Comparison of ENCODE assay signal across 5 cellular contexts in the genomic region with DNA sequence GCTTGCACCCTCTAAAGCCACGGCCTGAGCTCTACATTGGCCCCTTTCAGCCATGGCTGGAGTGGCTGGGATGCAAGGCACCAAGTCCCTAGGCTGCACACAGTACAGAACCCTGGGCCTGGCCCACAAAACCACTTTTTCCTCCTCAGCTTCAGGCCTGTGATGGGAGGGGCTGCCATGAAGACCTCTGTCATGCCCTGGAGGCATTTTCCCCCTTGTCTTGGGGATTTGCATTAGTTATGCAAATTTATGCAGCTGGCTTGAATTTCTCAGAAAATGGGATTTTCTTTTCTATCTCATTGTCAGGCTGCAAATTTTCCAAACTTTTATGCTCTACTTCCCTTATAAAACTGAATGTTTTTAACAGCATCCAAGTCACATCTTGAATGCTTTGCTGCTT. TPM values are rescaled to one million over a fixed set of nuclear protein-coding genes. Genes with fewer than 3 reads are reported as not detected.
DNase-seq lines count a peak whose midpoint lies in the region; ATAC-seq, FAIRE-seq and TF ChIP-seq lines count a peak whose summit lies in the region.
"Not testable (repeated sequence)": the region's sequence is repeated elsewhere in the genome, so short reads cannot be mapped to it uniquely, and the experiment has no call there.

No MANE protein-coding gene starts in this region.

- not testable (repeated sequence) for H3K4me2 ChIP-seq in GM23338; H1 (ENCODE audit: insufficient read depth in 1 of 2, low read depth in 2 of 2, low read length in 2 of 2); mesendoderm (ENCODE audit: low read length)

- not testable (repeated sequence) for H3K27me3 ChIP-seq in GM23338 (ENCODE audit: insufficient read depth); HAP-1 (ENCODE audit: low read depth); H1 (replicated peaks in 1 of 4; ENCODE audit: control insufficient read depth in 3 of 4, extremely low read depth in 1 of 4, insufficient read depth in 3 of 4, low read length in 3 of 4); mesendoderm (ENCODE audit: insufficient read depth, low read length, poor library complexity)

- not testable (repeated sequence) for H2BK20ac ChIP-seq in H1 (ENCODE audit: low read length)

- not testable (repeated sequence) for H3K4me1 ChIP-seq in GM23338 (ENCODE audit: insufficient read depth); HAP-1; H1 (replicated peaks in 1 of 4; ENCODE audit: control insufficient read depth in 3 of 4, insufficient read depth in 4 of 4, low read length in 3 of 4); mesendoderm (ENCODE audit: control insufficient read depth, low read depth, low read length)

- H4K20me1 ChIP-seq in GM23338 (replicated peaks; ENCODE audit: insufficient read depth); H1 (replicated peaks in 1 of 2; ENCODE audit: control insufficient read depth in 1 of 2, insufficient read depth in 2 of 2, low read length in 2 of 2): not testable (repeated sequence)

- H3K27ac ChIP-seq in GM23338 (ENCODE audit: low read depth); H1 (ENCODE audit: low read depth, low read length); mesendoderm (ENCODE audit: low read depth, low read length): not testable (repeated sequence)

- not testable (repeated sequence) for H2BK12ac ChIP-seq in H1 (ENCODE audit: low read depth, low read length)

- H3K18ac ChIP-seq in H1 (ENCODE audit: extremely low read depth, low read length); mesendoderm (ENCODE audit: low read length): not testable (repeated sequence)

- peak; percentile 81 for FAIRE-seq in H1 (lab: Jason Lieb, UNC)

- H3K9ac ChIP-seq in H1 (replicated peaks in 1 of 4; ENCODE audit: extremely low read depth in 1 of 4, low read depth in 3 of 4, low read length in 3 of 4); mesendoderm (ENCODE audit: low read length): not testable (repeated sequence)

- H4K5ac ChIP-seq in H1 (ENCODE audit: insufficient read length, low read depth, low read length); mesendoderm (ENCODE audit: low read length): not testable (repeated sequence)

- peak; percentile 27 for DNase-seq in GM23338 (ENCODE audit: low spot score)
- DNase-seq in HAP-1 (ENCODE audit: low spot score in 2 of 2) = peak; percentile 37 to 77
- DNase-seq in WTC11 (ENCODE audit: low spot score) = peak; percentile 10
- not testable (repeated sequence) for DNase-seq in H1 (ENCODE audit: low read depth in 1 of 2, low spot score in 2 of 2)
- peak; percentile 50 for DNase-seq in mesendoderm

- POLR2A ChIA-PET in WTC11 (lab: Charles Lee); H1 (lab: Charles Lee; ENCODE audit: partially characterized antibody): not testable (repeated sequence)

- H3K27ac Mint-ChIP-seq in GM23338, WTC11: not testable (repeated sequence)

- not testable (repeated sequence) for H3F3A ChIP-seq in GM23338 (replicated peaks; ENCODE audit: low read depth)

- not testable (repeated sequence) for H3K56ac ChIP-seq in H1 (replicated peaks; ENCODE audit: insufficient read length, low read depth, low read length); mesendoderm (ENCODE audit: low read length)

- H3K9me2 ChIP-seq in GM23338 (ENCODE audit: insufficient read depth) = not testable (repeated sequence)

- not testable (repeated sequence) for H3K27me3 Mint-ChIP-seq in GM23338 (ENCODE audit: insufficient read depth, low read depth, poor library complexity); WTC11 (ENCODE audit: low read depth)

- not testable (repeated sequence) for TF ChIP-seq CTCF in GM23338 (conservative IDR thresholded peaks at IDR 0.05; ENCODE audit: low read depth in 2 of 2); WTC11 (IDR thresholded peaks at IDR 0.05); H1 (IDR thresholded peaks at IDR 0.05; ENCODE audit: control extremely low read depth in 1 of 3, insufficient read depth in 1 of 3, low read depth in 1 of 3, low read length in 3 of 3)

- TF ChIP-seq POLR2A in H1 (IDR thresholded peaks at IDR 0.05; ENCODE audit: control extremely low read depth in 1 of 2, low read depth in 2 of 2, low read length in 2 of 2) = not testable (repeated sequence)

- H2AFZ ChIP-seq in GM23338; H1 (ENCODE audit: low read length): not testable (repeated sequence)

- H2BK5ac ChIP-seq in H1 (ENCODE audit: low read depth, low read length); mesendoderm (ENCODE audit: low read length): not testable (repeated sequence)

- H3K9me3 ChIP-seq in HAP-1; H1 (ENCODE audit: insufficient read depth in 2 of 2, low read depth in 1 of 2, low read length in 1 of 2): not testable (repeated sequence)

- ATAC-seq in GM23338, WTC11: not testable (repeated sequence)

- not testable (repeated sequence) for H3K23me2 ChIP-seq in H1 (ENCODE audit: low read depth, low read length)

- not testable (repeated sequence) for H3K9me3 Mint-ChIP-seq in GM23338
- peaks cover 13% of the 10 kb centered on the region for H3K9me3 Mint-ChIP-seq in WTC11

- H3K36me3 Mint-ChIP-seq in GM23338 (ENCODE audit: low read depth); WTC11: not testable (repeated sequence)

- not testable (repeated sequence) for H3K4me1 Mint-ChIP-seq in GM23338, WTC11

- not testable (repeated sequence) for H3K4me3 Mint-ChIP-seq in GM23338, WTC11

- 100% methylated on average over 1 of the region's 1 CpG; no CpG with 5 or more reads in 1 of the 2 experiments for WGBS in H1 (ENCODE audit: extremely low coverage in 1 of 2, insufficient coverage in 1 of 2, insufficient read length in 1 of 2, insufficient replicate concordance in 2 of 2, low coverage in 1 of 2, low lambda C conversion rate in 2 of 2, missing lambda C conversion rate in 1 of 2), 2 experiments
- no CpG with 5 or more reads among the region's 1 CpG for WGBS in mesendoderm (ENCODE audit: extremely low coverage, insufficient coverage, low lambda C conversion rate)

- not testable (repeated sequence) for H3K4ac ChIP-seq in H1 (replicated peaks; ENCODE audit: insufficient read length, low read depth, low read length); mesendoderm (ENCODE audit: low read depth, low read length)

- H2AK5ac ChIP-seq in H1 (ENCODE audit: low read depth, low read length); mesendoderm (ENCODE audit: low read length): not testable (repeated sequence)

- not testable (repeated sequence) for H4K91ac ChIP-seq in H1 (replicated peaks; ENCODE audit: insufficient read length, low read length)

- H3K36me3 ChIP-seq in GM23338 (ENCODE audit: insufficient read depth); HAP-1 (replicated peaks); H1 (ENCODE audit: control insufficient read depth in 2 of 4, insufficient read depth in 4 of 4, low read length in 3 of 4); mesendoderm (ENCODE audit: control insufficient read depth, insufficient read depth, low read length): not testable (repeated sequence)

- CTCF ChIA-PET in WTC11 (lab: Charles Lee); H1 (lab: Charles Lee; ENCODE audit: partially characterized antibody): not testable (repeated sequence)

- in situ Hi-C loops in HAP-1 (cut with MboI; ENCODE audit: low sequenced_read_pairs) = loop anchor here (5.0 to 25.0 kb wide), 3 partner anchors 377 to 807 kb away; partner anchors contain the start of gene ELF4

- H3K79me2 ChIP-seq in GM23338 (replicated peaks; ENCODE audit: insufficient read depth); H1 (ENCODE audit: control insufficient read depth in 1 of 2, insufficient read depth in 2 of 2, low read length in 2 of 2); mesendoderm (ENCODE audit: control insufficient read depth, insufficient read depth, low read length): not testable (repeated sequence)

- not testable (repeated sequence) for H3K4me3 ChIP-seq in GM23338; HAP-1; H1 (ENCODE audit: extremely low read depth in 1 of 4, insufficient read depth in 2 of 4, low read depth in 3 of 4, low read length in 4 of 4); mesendoderm (ENCODE audit: low read length)

- not testable (repeated sequence) for H4K8ac ChIP-seq in H1 (ENCODE audit: extremely low read depth, insufficient read depth, low read length); mesendoderm (ENCODE audit: low read depth, low read length)

- H2BK15ac ChIP-seq in H1 (ENCODE audit: low read length); mesendoderm (replicated peaks; ENCODE audit: low read depth): not testable (repeated sequence)

- H3K14ac ChIP-seq in H1 (ENCODE audit: insufficient read length) = not testable (repeated sequence)

- not testable (repeated sequence) for TF ChIP-seq EP300 in H1 (IDR thresholded peaks at IDR 0.05; ENCODE audit: borderline replicate concordance in 1 of 2, low read depth in 2 of 2, low read length in 2 of 2)

- H3K79me1 ChIP-seq in H1 (ENCODE audit: low read depth, low read length); mesendoderm (ENCODE audit: low read length): not testable (repeated sequence)

- H2BK120ac ChIP-seq in H1 (replicated peaks; ENCODE audit: low read depth, low read length); mesendoderm (ENCODE audit: low read depth, low read length): not testable (repeated sequence)

- H3K23ac ChIP-seq in H1 (ENCODE audit: insufficient read length); mesendoderm (ENCODE audit: low read length): not testable (repeated sequence)

- not testable (repeated sequence) for TF ChIP-seq RAD21 in H1 (IDR thresholded peaks at IDR 0.05 in 1 of 2, conservative IDR thresholded peaks at IDR 0.05 in 1 of 2; ENCODE audit: low read depth in 2 of 2, low read length in 2 of 2)

RNA-seq across cellular contexts. Expression of gene ENOX2, which starts 16.7 kb away (rescaled TPM):
- total RNA-seq in GM23338 (2014; rRNA removed; shearing (Covaris generic)) = 7.3 and 11.2 TPM in 2 replicates
- polyA plus RNA-seq in GM23338 (2016; fragmentation: Nextera tagmentation; extraction: Ambion mirVana) (9.6 and 10.8 TPM in 2 replicates), H1 (2011; rRNA removed) (3.9 and 4.5 TPM in 2 replicates)
- total RNA-seq in WTC11 (2021) = 9.5 to 13.8 TPM (median 11.7 TPM) in 3 replicates
- 10.9 and 12.3 TPM in 2 replicates for total RNA-seq in H1 (2021; fragmentation: NEBNext Ultra II Directional; extraction: Animal tissue kit (Norgen Biotek cat#: 25700))
- polyA plus RNA-seq in H1 (2011; cell fraction: cytosol; rRNA removed) = 7.0 TPM
- polyA plus RNA-seq in H1 (2011; cell fraction: nucleus; rRNA removed) = 9.6 TPM
- 6.9 to 13.0 TPM (median 8.6 TPM) in 4 replicates for polyA plus RNA-seq in H1 (2012, experiment 1 of 2)
- polyA plus RNA-seq in H1 (2012, experiment 2 of 2) = 0.62 TPM
- polyA plus RNA-seq in H1 (2013, experiment 1 of 2) = 8.9 TPM
- polyA plus RNA-seq in H1 (2013, experiment 2 of 2) = 8.3 TPM
- polyA minus RNA-seq in H1 (2011; rRNA and poly(A)+ RNA removed) = 12.0 and 16.3 TPM in 2 replicates
- polyA minus RNA-seq in H1 (2011; cell fraction: cytosol; rRNA and poly(A)+ RNA removed) = 6.8 TPM
- polyA minus RNA-seq in H1 (2011; cell fraction: nucleus; rRNA and poly(A)+ RNA removed) = 13.8 TPM
- polyA plus RNA-seq in mesendoderm (2013, experiment 1 of 2) = 8.8 TPM
- 8.7 TPM for polyA plus RNA-seq in mesendoderm (2013, experiment 2 of 2)
